17 cellular contexts compared by ENCODE assay signal in genomic region chr4:184021389-184021788, GRCh38.
"Had no signal": no experiment of that assay in that cellular context is flagged by ENCODE, and none has a peak within 500 bp of the region (broad histone marks: within the 10 kb centered on the region; RNA-seq: fewer than 3 reads in every experiment).

No MANE protein-coding gene starts in this region.

- H3K9me3 ChIP-seq: adrenal gland, heart right ventricle, tibial artery had no signal

- H3K27ac ChIP-seq: adrenal gland, tibial artery had no signal

- ATAC-seq: activated CD8-positive, alpha-beta T cell treated with anti-CD3 and anti-CD28 coated beads, Interleukin-2, amount 10 ng/mL, durations not matched to agents 7 days and 5 days; naive thymus-derived CD4-positive, alpha-beta T cell; stimulated activated naive B cell treated with anti-CD40 and anti-IgM and Interleukin-4, amounts not matched to agents 10 μg/mL and 1 μg/mL and 100 μg/mL, for 72 hours had no signal

- FAIRE-seq: colon, endometrium, frontal cortex had no signal

- H3K4me1 ChIP-seq: adrenal gland, tibial artery had no signal

- DNase-seq: activated CD4-positive, alpha-beta T cell treated with anti-CD3 and anti-CD28 coated beads, Interleukin-2, amount 10 ng/mL, durations not matched to agents 24 days and 14 days; activated CD4-positive, CD25-positive, alpha-beta regulatory T cell; activated CD8-positive, alpha-beta memory T cell treated with anti-CD3 and anti-CD28 coated beads, Interleukin-2, amount 50 U/mL, for 4 hours; activated CD8-positive, alpha-beta T cell treated with anti-CD3 and anti-CD28 coated beads, Interleukin-2, amount 10 ng/mL, durations not matched to agents 7 days and 5 days; activated effector memory CD4-positive, alpha-beta T cell treated with anti-CD3 and anti-CD28 coated beads, Interleukin-2, amount 50 U/mL, for 16 hours; activated T-cell treated with anti-CD3 and anti-CD28 coated beads, Interleukin-2, amount 50 U/mL, for 48 hours; adrenal gland; heart right ventricle; naive thymus-derived CD4-positive, alpha-beta T cell; stimulated activated CD4-positive, alpha-beta T cell treated with anti-CD3 and anti-CD28 coated beads, Interleukin-15, amount 100 ng/mL, for 24 hours; stimulated activated CD4-positive, alpha-beta T cell treated with anti-CD3 and anti-CD28 coated beads, Interleukin-4, amount 100 ng/mL, for 1 hour; stimulated activated naive B cell treated with anti-CD40 and anti-IgM and Interleukin-4, amounts not matched to agents 10 μg/mL and 1 μg/mL and 100 μg/mL, for 72 hours; SW 1271; tibial artery had no signal

- H3K4me3 ChIP-seq: adrenal gland, heart right ventricle, tibial artery had no signal

- H3K36me3 ChIP-seq: adrenal gland, tibial artery had no signal

- H3K27me3 ChIP-seq: adrenal gland, heart right ventricle, tibial artery had no signal
